1 cellular context compared by ENCODE assay signal in genomic region chr4:137531951-137532868, GRCh38.
TF ChIP-seq lines count a peak whose summit lies in the region.

PCDH18 (minus strand) TSS chr4:137532494; CDS start chr4:137532088, 406 bp downstream.

TF ChIP-seq in WTC11, 78 proteins besides CTCF, POLR2A, EP300 and RAD21 (continued from another document):
- no peak for TF ChIP-seq ZNF423 (CRISPR knock-in tag; IDR thresholded peaks at IDR 0.05)
- no peak for TF ChIP-seq GRHL2 (CRISPR knock-in tag; IDR thresholded peaks at IDR 0.05; ENCODE audit: insufficient replicate concordance, severe bottlenecking)
- TF ChIP-seq TCF7 (CRISPR knock-in tag; IDR thresholded peaks at IDR 0.05; ENCODE audit: low read depth) = no peak
- no peak for TF ChIP-seq ZNF425 (CRISPR knock-in tag; conservative IDR thresholded peaks at IDR 0.05)
- no peak for TF ChIP-seq EMX1 (CRISPR knock-in tag; IDR thresholded peaks at IDR 0.05)
- no peak for TF ChIP-seq NR1H2 (CRISPR knock-in tag; IDR thresholded peaks at IDR 0.05)
- TF ChIP-seq GABPB1 (CRISPR knock-in tag; IDR thresholded peaks at IDR 0.05) = no peak
